In genomic region chr15:37072181-37072580, GRCh38 we compare ENCODE assay signal across 17 cellular contexts. TPM values are rescaled to one million over a fixed set of nuclear protein-coding genes. Genes with fewer than 3 reads are reported as not detected.
DNase-seq lines count a peak whose midpoint lies in the region; ATAC-seq and TF ChIP-seq lines count a peak whose summit lies in the region.
"Had no signal": no experiment of that assay in that cellular context is flagged by ENCODE, and none has a peak within 500 bp of the region (broad histone marks: within the 10 kb centered on the region; RNA-seq: fewer than 3 reads in every experiment).

No MANE protein-coding gene starts in this region.

- no peak overlapping the region for H3K4me3 ChIP-seq in AG10803 (ENCODE audit: low read length)
- H3K4me3 ChIP-seq in IMR-90 (ENCODE audit: insufficient read depth, low read depth, low read length) = no peak overlapping the region
- H3K4me3 ChIP-seq in sigmoid colon = no peak overlapping the region
- H3K4me3 ChIP-seq: HAP-1, SJSA1 had no signal

- H2AK5ac ChIP-seq in IMR-90 (ENCODE audit: low read depth, low read length) = no peak overlapping the region

- no peak overlapping the region for H3K4me2 ChIP-seq in IMR-90 (ENCODE audit: low read depth, low read length)

- no peak overlapping the region for H2AFZ ChIP-seq in IMR-90 (replicated peaks; ENCODE audit: low read length, poor library complexity)

- TF ChIP-seq EP300 in sigmoid colon (IDR thresholded peaks at IDR 0.05) = no peak

- dilution Hi-C loops in IMR-90 (cut with HindIII; ENCODE audit: low sequenced_read_pairs, unreplicated experiment) = no loop called here

- H3K14ac ChIP-seq in IMR-90 (replicated peaks; ENCODE audit: low read depth, low read length) = no peak overlapping the region

- no peak overlapping the region for H3K56ac ChIP-seq in IMR-90 (ENCODE audit: extremely low read depth, insufficient read depth, low read length)

- peaks cover 4% of the 10 kb centered on the region for H3K9me1 ChIP-seq in IMR-90 (ENCODE audit: insufficient read depth, low read length)

- TF ChIP-seq POLR2A in IMR-90 (IDR thresholded peaks at IDR 0.05; ENCODE audit: low read depth, low read length) (no peak), sigmoid colon (IDR thresholded peaks at IDR 0.05) (no peak)

- H3K9ac ChIP-seq in IMR-90 (ENCODE audit: low read depth, low read length) = no peak overlapping the region

- H4K8ac ChIP-seq in IMR-90 (ENCODE audit: low read depth in 2 of 2, low read length in 2 of 2) = no peak overlapping the region

- no peak overlapping the region for H2BK5ac ChIP-seq in IMR-90 (ENCODE audit: low read depth, low read length, poor library complexity, severe bottlenecking)

- no peaks in the 10 kb centered on the region for H3K9me3 ChIP-seq in IMR-90 (ENCODE audit: control insufficient read depth, insufficient read depth, low read length)
- no peaks in the 10 kb centered on the region for H3K9me3 ChIP-seq in sigmoid colon
- H3K9me3 ChIP-seq: HAP-1, SJSA1 had no signal

- in situ Hi-C loops in IMR-90 (cut with MboI; ENCODE audit: low sequenced_read_pairs) = loop anchor here (25.0 kb wide), 1 partner anchor 815 kb away; no protein-coding TSS in a partner anchor

- H3K4ac ChIP-seq in IMR-90 (ENCODE audit: low read depth, low read length) = no peak overlapping the region

- H2BK20ac ChIP-seq in IMR-90 (ENCODE audit: low read depth, low read length) = no peak overlapping the region

- no peak overlapping the region for H4K5ac ChIP-seq in IMR-90 (ENCODE audit: low read depth, low read length)

- 0 out of 2 replicates have a peak, but pooled peaks have one; percentile 21 for ATAC-seq in IMR-90 (ENCODE audit: low read depth)
- no peak for ATAC-seq in Right ventricle myocardium inferior

- peaks cover 3% of the 10 kb centered on the region; the same call in 1 of the 2 replicates for H4K20me1 ChIP-seq in IMR-90 (ENCODE audit: insufficient read depth, low read length)

- H2AK9ac ChIP-seq in IMR-90 (replicated peaks; ENCODE audit: low read depth, low read length, poor library complexity) = no peak overlapping the region

- BruUV-seq in IMR-90 (replicated peaks; lab: Mats Ljungman, UMichigan) = no TSS peak

- H3K23ac ChIP-seq in IMR-90 (ENCODE audit: low read depth, low read length) = no peak overlapping the region

- H3K79me1 ChIP-seq in IMR-90 (ENCODE audit: low read depth in 1 of 2, low read length in 2 of 2) = peaks cover 30 to 53% of the 10 kb centered on the region in 2 experiments

- no peak overlapping the region for H2BK15ac ChIP-seq in IMR-90 (ENCODE audit: low read depth, low read length)

- no peak overlapping the region for H4K91ac ChIP-seq in IMR-90 (ENCODE audit: insufficient read depth, low read depth, low read length)

- H3K36me3 ChIP-seq in IMR-90 (ENCODE audit: control insufficient read depth, insufficient read depth, low read length) = peaks cover 11% of the 10 kb centered on the region
- H3K36me3 ChIP-seq in sigmoid colon = peaks cover 3 to 43% (median 7%) of the 10 kb centered on the region in 4 donors
- H3K36me3 ChIP-seq: SJSA1 had no signal

- intact Hi-C loops in IMR-90 (cut with micrococcal nuclease) (no loop called here), sigmoid colon (cut with DNase I) (loop anchor here (5.0 kb wide), 1 partner anchor 35 kb away; no protein-coding TSS in a partner anchor), Right ventricle myocardium inferior (cut with DNase I) (no loop called here)

- no peak for TF ChIP-seq RAD21 in IMR-90 (IDR thresholded peaks at IDR 0.05; ENCODE audit: low read length)

- DNase-seq in AG10803 (ENCODE audit: low read depth) (peak; percentile 53), IMR-90 (peak; percentile 43), astrocyte of the hippocampus (ENCODE audit: low read depth, low spot score) (peak; percentile 62), renal cortical epithelial cell (ENCODE audit: low read depth) (peak; percentile 11), sigmoid colon (no peak), Right ventricle myocardium inferior (ENCODE audit: missing footprints) (no peak)
- no peak for DNase-seq in stimulated activated CD4-positive, alpha-beta T cell treated with anti-CD3 and anti-CD28 coated beads, Interleukin-4, amount 100 ng/mL, for 24 hours
- DNase-seq: KG1, NCI-H1092 treated with DMSO at 0.1 percent for 48 hours, NCI-H1436 treated with DMSO at 0.1 percent for 48 hours, NCI-H1930, NCI-H345, NCI-H774, OCI-M1 had no signal

- POLR2A ChIA-PET in IMR-90 (lab: Charles Lee; ENCODE audit: unreplicated experiment) = no interaction called here

- no peak overlapping the region for H3K27ac ChIP-seq in IMR-90 (ENCODE audit: insufficient read depth, low read length)
- H3K27ac ChIP-seq in sigmoid colon = no peak overlapping the region
- H3K27ac ChIP-seq: C4-2B, SJSA1 had no signal

- no peaks in the 10 kb centered on the region for H3K27me3 ChIP-seq in IMR-90 (ENCODE audit: control insufficient read depth, insufficient read depth, low read length)
- H3K27me3 ChIP-seq in sigmoid colon = no peaks in the 10 kb centered on the region
- H3K27me3 ChIP-seq: SJSA1 had no signal

- no CpG with 5 or more reads among the region's 1 CpG for WGBS in IMR-90 (ENCODE audit: extremely low coverage in 2 of 2, insufficient read length in 1 of 2), 2 experiments
- 80 to 83% methylated on average over 1 of the region's 1 CpG for WGBS in sigmoid colon, 2 donors

- peaks cover 3% of the 10 kb centered on the region; the same call in 1 of the 2 replicates for H3K4me1 ChIP-seq in IMR-90 (ENCODE audit: control insufficient read depth, insufficient read depth, low read length)
- peaks cover 0 to 40% (median 20%) of the 10 kb centered on the region in 4 donors for H3K4me1 ChIP-seq in sigmoid colon
- H3K4me1 ChIP-seq: SJSA1 had no signal

- CTCF ChIA-PET in IMR-90 (lab: Yijun Ruan, JAX) = no interaction called here

- H3K18ac ChIP-seq in IMR-90 (ENCODE audit: low read depth, low read length) = no peak overlapping the region

- TF ChIP-seq CTCF in AG10803 (conservative IDR thresholded peaks at IDR 0.05; ENCODE audit: low read length) (no peak), IMR-90 (conservative IDR thresholded peaks at IDR 0.05; ENCODE audit: low read depth, low read length) (no peak), sigmoid colon (IDR thresholded peaks at IDR 0.05) (no peak)

- H2BK120ac ChIP-seq in IMR-90 (ENCODE audit: low read depth, low read length) = no peak overlapping the region

TF ChIP-seq in IMR-90, 13 proteins besides CTCF, POLR2A, EP300 and RAD21:
- TF ChIP-seq NFE2L2 (IDR thresholded peaks at IDR 0.05; ENCODE audit: low read depth, low read length) = no peak
- TF ChIP-seq RCOR1 (IDR thresholded peaks at IDR 0.05; ENCODE audit: insufficient replicate concordance, low read length) = no peak
- no peak for TF ChIP-seq MXI1 (IDR thresholded peaks at IDR 0.05; ENCODE audit: borderline replicate concordance, low read depth, low read length)
- TF ChIP-seq SMC3 (IDR thresholded peaks at IDR 0.05; ENCODE audit: low read depth, low read length) = no peak
- TF ChIP-seq RFX5 (IDR thresholded peaks at IDR 0.05; ENCODE audit: low read depth, low read length) = no peak
- no peak for TF ChIP-seq FOS (IDR thresholded peaks at IDR 0.05; ENCODE audit: low read depth, low read length)
- TF ChIP-seq CEBPB (IDR thresholded peaks at IDR 0.05; ENCODE audit: low read depth, low read length) = no peak
- no peak for TF ChIP-seq BHLHE40 (IDR thresholded peaks at IDR 0.05; ENCODE audit: low read depth, low read length)
- no peak for TF ChIP-seq MAZ (IDR thresholded peaks at IDR 0.05; ENCODE audit: borderline replicate concordance, low read depth, low read length)
TF ChIP-seq in IMR-90: peak in this region for 0.

RNA-seq across cellular contexts. Expression of gene MEIS2, which starts 28.2 kb away (rescaled TPM):
- total RNA-seq in IMR-90 (2012; rRNA removed) (50.3 and 71.3 TPM in 2 replicates), renal cortical epithelial cell (0.52 and 2.6 TPM in 2 replicates), sigmoid colon (100 to 1,000 TPM in 1 of 4 donors, 10 to 100 TPM in 3; 76.0 to 154 (median 85.1) TPM), Right ventricle myocardium inferior (45.4 TPM)
- polyA plus RNA-seq in IMR-90 (2012; rRNA removed) (59.9 and 70.1 TPM in 2 replicates), sigmoid colon (1 to 10 TPM; 1.4 to 8.5 (median 4.2) TPM)
- 41.7 and 74.2 TPM in 2 replicates for polyA plus RNA-seq in IMR-90 (2012; cell fraction: cytosol; rRNA removed)
- polyA plus RNA-seq in IMR-90 (2012; cell fraction: nucleus; rRNA removed; ENCODE audit: low replicate concordance) = 69.5 and 106 TPM in 2 replicates

Comparison
In these comparisons a context has a peak if more than half of its experiments do, and no peak if none do; other contexts are left out.
1. DNase-seq: peak in AG10803 (single experiment), IMR-90 (single experiment), astrocyte of the hippocampus (single experiment) and renal cortical epithelial cell (single experiment); none in sigmoid colon (single experiment), stimulated activated CD4-positive, alpha-beta T cell treated with anti-CD3 and anti-CD28 coated beads, Interleukin-4, amount 100 ng/mL, for 24 hours (single experiment) and Right ventricle myocardium inferior (single experiment).
2. RNA of gene MEIS2, which starts 28.2 kb away (total RNA-seq): 76.0 to 154 TPM in sigmoid colon, 50.3 to 71.3 TPM in IMR-90 and 45.4 TPM in Right ventricle myocardium inferior (single experiment); 0.52 to 2.6 TPM in renal cortical epithelial cell; every median in the first group is over 10 times any median in the second.